14 cellular contexts compared by ENCODE assay signal in the genomic region with DNA sequence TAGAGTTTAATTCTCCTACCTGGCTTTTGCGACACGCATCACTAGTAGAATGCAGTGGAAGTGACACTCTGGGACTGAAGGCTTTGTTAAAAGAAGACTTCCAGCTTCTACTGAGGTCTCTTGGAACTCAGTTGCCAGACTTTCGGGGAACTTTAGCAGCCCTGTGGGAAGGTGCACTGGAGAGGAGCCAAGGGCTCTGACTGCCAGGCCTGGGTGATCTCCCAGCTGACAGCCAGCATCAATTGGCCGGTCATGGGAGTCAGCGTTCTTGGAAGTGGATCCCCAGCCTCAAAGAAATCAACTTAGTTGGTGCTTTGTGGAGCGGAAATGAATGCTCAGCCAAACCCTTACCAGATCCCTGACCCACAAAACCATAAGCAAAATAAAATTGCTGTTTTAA.
"Had no signal": no experiment of that assay in that cellular context is flagged by ENCODE, and none has a peak within 500 bp of the region (broad histone marks: within the 10 kb centered on the region; RNA-seq: fewer than 3 reads in every experiment).

No MANE protein-coding gene starts in this region.

- DNase-seq: effector CD4-positive, alpha-beta T cell; heart left ventricle; hippocampal formation; left lung; lower lobe of right lung; mesendoderm; naive B cell; right cardiac atrium; small intestine; stimulated activated CD4-positive, alpha-beta T cell treated with anti-CD3 and anti-CD28 coated beads, Interleukin-12 subunit alpha, Interleukin-12 subunit beta, amount 100 ng/mL, for 4 hours; stimulated activated naive CD4-positive, alpha-beta T cell; stomach; trophoblast cell had no signal

- ATAC-seq: esophagus mucosa, left lung, lower lobe of right lung, right cardiac atrium had no signal
